In the genomic region with DNA sequence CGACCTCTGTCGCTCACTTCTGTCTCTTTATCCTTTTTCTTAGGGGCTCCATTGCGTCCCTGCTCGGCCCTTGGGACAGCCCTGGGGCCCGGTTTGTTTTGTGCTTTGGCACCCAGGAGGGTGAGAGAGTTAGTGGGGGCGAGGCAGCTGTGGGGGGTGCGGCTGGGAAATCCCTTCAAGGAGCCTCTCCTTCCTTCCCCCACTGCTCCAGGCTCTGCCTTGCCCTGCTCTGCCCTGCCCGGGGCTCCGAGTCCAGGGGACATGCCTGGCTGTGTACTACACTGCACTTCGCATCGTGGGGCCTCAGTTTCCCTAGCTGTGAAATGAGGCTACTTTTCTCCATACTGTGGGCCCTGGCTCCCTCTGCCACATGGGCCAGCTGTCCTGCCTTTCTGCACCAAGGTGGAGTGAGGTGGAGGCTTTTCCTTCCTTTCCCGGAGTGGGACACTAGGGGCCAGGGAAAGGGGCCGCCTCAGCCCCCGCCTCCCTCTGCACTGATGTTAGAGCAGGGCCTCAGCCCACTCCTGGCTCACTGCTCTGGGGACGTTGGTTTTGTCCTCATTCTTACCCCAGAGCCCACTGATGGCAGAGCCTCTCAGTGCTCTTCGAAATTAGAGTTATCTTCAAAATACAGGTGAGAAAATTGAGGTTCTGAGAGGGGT, we compare ENCODE assay signal across 8 cellular contexts. TPM values are rescaled to one million over a fixed set of nuclear protein-coding genes. Genes with fewer than 3 reads are reported as not detected.
DNase-seq lines count a peak whose midpoint lies in the region; ATAC-seq and TF ChIP-seq lines count a peak whose summit lies in the region.

No MANE protein-coding gene starts in this region.

- POLR2A ChIA-PET in activated CD4-positive, alpha-beta T cell treated with anti-CD3 and anti-CD28 coated beads, Interleukin-2, amount 10 ng/mL, durations not matched to agents 7 days and 5 days (lab: Charles Lee) = no interaction called here

- DNase-seq in activated CD4-positive, alpha-beta T cell treated with anti-CD3 and anti-CD28 coated beads, Interleukin-2, amount 10 ng/mL, durations not matched to agents 7 days and 5 days = no peak
- DNase-seq in activated CD4-positive, alpha-beta T cell treated with anti-CD3 and anti-CD28 coated beads, Interleukin-2, amount 50 U/mL, for 1 hour = no peak
- DNase-seq in astrocyte of the hippocampus (ENCODE audit: low read depth, low spot score) (peak; percentile 29), NCI-H2081 (lab: John Stamatoyannopoulos, UW) (no peak), NCI-H2171 (lab: John Stamatoyannopoulos, UW) (no peak)

- 57% methylated on average over 16 of the region's 16 CpGs for WGBS in liver
- WGBS in thymus = 47% methylated on average over 16 of the region's 16 CpGs

- H3K4me3 ChIP-seq in liver (ENCODE audit: low read depth in 1 of 3, low read length in 3 of 3) (peak overlapping the region; percentile 18 to 85 (median 43)), thymus (ENCODE audit: low read length) (peak overlapping the region; percentile 91)

- H3K27me3 ChIP-seq in liver (ENCODE audit: control insufficient read depth in 4 of 4, insufficient read depth in 4 of 4, low read length in 3 of 4) = no peaks in the 10 kb centered on the region
- no peaks in the 10 kb centered on the region for H3K27me3 ChIP-seq in thymus (ENCODE audit: control insufficient read depth, insufficient read depth)

- H3K36me3 ChIP-seq in liver (ENCODE audit: control insufficient read depth in 4 of 4, insufficient read depth in 3 of 4, low read depth in 1 of 4, low read length in 3 of 4) = no peaks in the 10 kb centered on the region
- no peaks in the 10 kb centered on the region for H3K36me3 ChIP-seq in thymus (ENCODE audit: control insufficient read depth, insufficient read depth)

- H3K36me3 Mint-ChIP-seq in activated CD4-positive, alpha-beta T cell treated with anti-CD3 and anti-CD28 coated beads, Interleukin-2, amount 10 ng/mL, durations not matched to agents 7 days and 5 days (ENCODE audit: low read depth) = no peaks in the 10 kb centered on the region

- no peak for TF ChIP-seq RAD21 in liver (IDR thresholded peaks at IDR 0.05)

- peak overlapping the region; percentile 87 for H3K4me3 Mint-ChIP-seq in activated CD4-positive, alpha-beta T cell treated with anti-CD3 and anti-CD28 coated beads, Interleukin-2, amount 10 ng/mL, durations not matched to agents 7 days and 5 days

- H3K4me1 ChIP-seq in liver (ENCODE audit: control insufficient read depth in 4 of 4, insufficient read depth in 4 of 4, low read length in 3 of 4) (peaks cover 0 to 15% (median 6%) of the 10 kb centered on the region in 4 donors), thymus (ENCODE audit: control insufficient read depth, insufficient read depth, low read length) (peaks cover 7% of the 10 kb centered on the region)

- H3K27ac Mint-ChIP-seq in activated CD4-positive, alpha-beta T cell treated with anti-CD3 and anti-CD28 coated beads, Interleukin-2, amount 10 ng/mL, durations not matched to agents 7 days and 5 days = peak overlapping the region; percentile 88

- no peak overlapping the region for H3K9ac ChIP-seq in liver (ENCODE audit: low read depth in 1 of 2, low read length in 2 of 2)

- H3K4me1 Mint-ChIP-seq in activated CD4-positive, alpha-beta T cell treated with anti-CD3 and anti-CD28 coated beads, Interleukin-2, amount 10 ng/mL, durations not matched to agents 7 days and 5 days = peaks cover 28% of the 10 kb centered on the region

- H3K27ac ChIP-seq in liver (ENCODE audit: low read depth in 1 of 2, low read length in 2 of 2) = no peak overlapping the region
- no peak overlapping the region for H3K27ac ChIP-seq in thymus (ENCODE audit: low read depth)

- no peak for ATAC-seq in GM21717 (IDR thresholded peaks at IDR 0.05; ENCODE audit: unreplicated experiment)

- H3K27me3 Mint-ChIP-seq in activated CD4-positive, alpha-beta T cell treated with anti-CD3 and anti-CD28 coated beads, Interleukin-2, amount 10 ng/mL, durations not matched to agents 7 days and 5 days = no peaks in the 10 kb centered on the region

- CTCF ChIA-PET in activated CD4-positive, alpha-beta T cell treated with anti-CD3 and anti-CD28 coated beads, Interleukin-2, amount 10 ng/mL, durations not matched to agents 7 days and 5 days (lab: Charles Lee) = interaction anchor here (0.8 to 1.9 kb wide), 2 partner anchors 9 to 43 kb away, joined by 3 to 4 read pairs; a partner anchor contains a TSS

- TF ChIP-seq CTCF in liver (IDR thresholded peaks at IDR 0.05; ENCODE audit: low read depth, low read length, missing input control) = no peak

- H3K9me3 ChIP-seq in liver (ENCODE audit: control insufficient read depth in 4 of 4, low read length in 3 of 4) = no peaks in the 10 kb centered on the region
- H3K9me3 ChIP-seq in thymus (ENCODE audit: control insufficient read depth) = no peaks in the 10 kb centered on the region

- H3K9me3 Mint-ChIP-seq in activated CD4-positive, alpha-beta T cell treated with anti-CD3 and anti-CD28 coated beads, Interleukin-2, amount 10 ng/mL, durations not matched to agents 7 days and 5 days = no peaks in the 10 kb centered on the region

TF ChIP-seq in liver, 16 proteins besides CTCF, POLR2A, EP300 and RAD21 (continues in another document):
- TF ChIP-seq, protein P1, sequence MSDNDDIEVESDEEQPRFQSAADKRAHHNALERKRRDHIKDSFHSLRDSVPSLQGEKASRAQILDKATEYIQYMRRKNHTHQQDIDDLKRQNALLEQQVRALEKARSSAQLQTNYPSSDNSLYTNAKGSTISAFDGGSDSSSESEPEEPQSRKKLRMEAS (IDR thresholded peaks at IDR 0.05) = no peak
- no peak for TF ChIP-seq HNF4G (IDR thresholded peaks at IDR 0.05)
- TF ChIP-seq, protein P2, sequence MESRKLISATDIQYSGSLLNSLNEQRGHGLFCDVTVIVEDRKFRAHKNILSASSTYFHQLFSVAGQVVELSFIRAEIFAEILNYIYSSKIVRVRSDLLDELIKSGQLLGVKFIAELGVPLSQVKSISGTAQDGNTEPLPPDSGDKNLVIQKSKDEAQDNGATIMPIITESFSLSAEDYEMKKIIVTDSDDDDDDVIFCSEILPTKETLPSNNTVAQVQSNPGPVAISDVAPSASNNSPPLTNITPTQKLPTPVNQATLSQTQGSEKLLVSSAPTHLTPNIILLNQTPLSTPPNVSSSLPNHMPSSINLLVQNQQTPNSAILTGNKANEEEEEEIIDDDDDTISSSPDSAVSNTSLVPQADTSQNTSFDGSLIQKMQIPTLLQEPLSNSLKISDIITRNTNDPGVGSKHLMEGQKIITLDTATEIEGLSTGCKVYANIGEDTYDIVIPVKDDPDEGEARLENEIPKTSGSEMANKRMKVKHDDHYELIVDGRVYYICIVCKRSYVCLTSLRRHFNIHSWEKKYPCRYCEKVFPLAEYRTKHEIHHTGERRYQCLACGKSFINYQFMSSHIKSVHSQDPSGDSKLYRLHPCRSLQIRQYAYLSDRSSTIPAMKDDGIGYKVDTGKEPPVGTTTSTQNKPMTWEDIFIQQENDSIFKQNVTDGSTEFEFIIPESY (IDR thresholded peaks at IDR 0.05) = no peak
- no peak for TF ChIP-seq FOXA1 (IDR thresholded peaks at IDR 0.05)
- TF ChIP-seq NR2F2 (IDR thresholded peaks at IDR 0.05) = no peak
- TF ChIP-seq, protein P3, sequence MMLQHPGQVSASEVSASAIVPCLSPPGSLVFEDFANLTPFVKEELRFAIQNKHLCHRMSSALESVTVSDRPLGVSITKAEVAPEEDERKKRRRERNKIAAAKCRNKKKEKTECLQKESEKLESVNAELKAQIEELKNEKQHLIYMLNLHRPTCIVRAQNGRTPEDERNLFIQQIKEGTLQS (IDR thresholded peaks at IDR 0.05) = no peak
- no peak for TF ChIP-seq GABPA (IDR thresholded peaks at IDR 0.05 in 1 of 2, conservative IDR thresholded peaks at IDR 0.05 in 1 of 2)
- TF ChIP-seq YY1 (IDR thresholded peaks at IDR 0.05) = no peak
- TF ChIP-seq, protein P4, sequence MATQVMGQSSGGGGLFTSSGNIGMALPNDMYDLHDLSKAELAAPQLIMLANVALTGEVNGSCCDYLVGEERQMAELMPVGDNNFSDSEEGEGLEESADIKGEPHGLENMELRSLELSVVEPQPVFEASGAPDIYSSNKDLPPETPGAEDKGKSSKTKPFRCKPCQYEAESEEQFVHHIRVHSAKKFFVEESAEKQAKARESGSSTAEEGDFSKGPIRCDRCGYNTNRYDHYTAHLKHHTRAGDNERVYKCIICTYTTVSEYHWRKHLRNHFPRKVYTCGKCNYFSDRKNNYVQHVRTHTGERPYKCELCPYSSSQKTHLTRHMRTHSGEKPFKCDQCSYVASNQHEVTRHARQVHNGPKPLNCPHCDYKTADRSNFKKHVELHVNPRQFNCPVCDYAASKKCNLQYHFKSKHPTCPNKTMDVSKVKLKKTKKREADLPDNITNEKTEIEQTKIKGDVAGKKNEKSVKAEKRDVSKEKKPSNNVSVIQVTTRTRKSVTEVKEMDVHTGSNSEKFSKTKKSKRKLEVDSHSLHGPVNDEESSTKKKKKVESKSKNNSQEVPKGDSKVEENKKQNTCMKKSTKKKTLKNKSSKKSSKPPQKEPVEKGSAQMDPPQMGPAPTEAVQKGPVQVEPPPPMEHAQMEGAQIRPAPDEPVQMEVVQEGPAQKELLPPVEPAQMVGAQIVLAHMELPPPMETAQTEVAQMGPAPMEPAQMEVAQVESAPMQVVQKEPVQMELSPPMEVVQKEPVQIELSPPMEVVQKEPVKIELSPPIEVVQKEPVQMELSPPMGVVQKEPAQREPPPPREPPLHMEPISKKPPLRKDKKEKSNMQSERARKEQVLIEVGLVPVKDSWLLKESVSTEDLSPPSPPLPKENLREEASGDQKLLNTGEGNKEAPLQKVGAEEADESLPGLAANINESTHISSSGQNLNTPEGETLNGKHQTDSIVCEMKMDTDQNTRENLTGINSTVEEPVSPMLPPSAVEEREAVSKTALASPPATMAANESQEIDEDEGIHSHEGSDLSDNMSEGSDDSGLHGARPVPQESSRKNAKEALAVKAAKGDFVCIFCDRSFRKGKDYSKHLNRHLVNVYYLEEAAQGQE (IDR thresholded peaks at IDR 0.05) = no peak

RNA-seq across cellular contexts. Expression of a gene that starts 1.0 kb away (rescaled TPM):
- 10 to 100 TPM; 24.7 to 24.9 TPM for total RNA-seq in activated CD4-positive, alpha-beta T cell treated with anti-CD3 and anti-CD28 coated beads, Interleukin-2, amount 10 ng/mL, durations not matched to agents 7 days and 5 days
- 10 to 100 TPM in 1 of 2 donors, 1 to 10 TPM in 1; 3.4 to 12.0 TPM for total RNA-seq in liver
- polyA plus RNA-seq in liver = 1 to 10 TPM in 1 of 2 donors, under 1 TPM in 1; 0.39 to 2.2 TPM
- polyA plus RNA-seq in thymus = 8.3 TPM

RNA-seq across cellular contexts. Expression of a gene that starts 32.1 kb away (rescaled TPM):
- 100 to 1,000 TPM; 323 to 328 TPM for total RNA-seq in activated CD4-positive, alpha-beta T cell treated with anti-CD3 and anti-CD28 coated beads, Interleukin-2, amount 10 ng/mL, durations not matched to agents 7 days and 5 days
- 10 to 100 TPM; 73.4 to 90.9 TPM for total RNA-seq in liver
- 10 to 100 TPM; 49.3 to 79.3 TPM for polyA plus RNA-seq in liver
- 195 TPM for polyA plus RNA-seq in thymus

RNA-seq across cellular contexts. Expression of a gene that starts 34.0 kb away (rescaled TPM):
- 1 to 10 TPM; 6.8 to 8.5 TPM for total RNA-seq in activated CD4-positive, alpha-beta T cell treated with anti-CD3 and anti-CD28 coated beads, Interleukin-2, amount 10 ng/mL, durations not matched to agents 7 days and 5 days
- total RNA-seq in liver = 10 to 100 TPM in 1 of 2 donors, 1 to 10 TPM in 1; 7.4 to 11.1 TPM
- polyA plus RNA-seq in liver (1 to 10 TPM; 4.1 to 5.8 TPM), thymus (8.5 TPM)

RNA-seq across cellular contexts. Expression of a gene that starts 42.8 kb away (rescaled TPM):
- 100 to 1,000 TPM in 1 of 2 experiments, 10 to 100 TPM in 1; 98.2 to 102 TPM for total RNA-seq in activated CD4-positive, alpha-beta T cell treated with anti-CD3 and anti-CD28 coated beads, Interleukin-2, amount 10 ng/mL, durations not matched to agents 7 days and 5 days
- total RNA-seq in liver = 10 to 100 TPM; 62.1 to 67.8 TPM
- polyA plus RNA-seq in liver (10 to 100 TPM; 30.5 to 30.6 TPM), thymus (48.5 TPM)
